Comparison of ENCODE assay signal across 28 cellular contexts in the genomic region with DNA sequence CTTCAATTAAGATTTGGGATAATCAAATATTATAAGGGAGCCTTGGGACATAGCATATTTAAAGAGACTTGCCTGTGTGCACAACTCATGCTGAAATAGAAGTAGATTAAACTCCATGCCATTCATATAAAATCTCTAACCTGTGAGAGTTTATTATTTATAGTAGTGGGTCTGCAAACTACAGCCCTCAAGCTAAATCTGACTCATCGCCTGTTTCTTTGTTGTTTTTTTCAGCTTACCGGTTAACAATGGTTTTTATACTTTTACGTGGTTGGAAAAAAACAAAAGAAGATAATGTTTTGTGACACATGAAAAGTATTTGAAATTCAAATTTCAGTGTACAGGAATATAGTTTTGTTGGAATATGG.
"Had no signal": no experiment of that assay in that cellular context is flagged by ENCODE, and none has a peak within 500 bp of the region (broad histone marks: within the 10 kb centered on the region; RNA-seq: fewer than 3 reads in every experiment).

No MANE protein-coding gene starts in this region.

- H3K4me3 ChIP-seq: gastroesophageal sphincter, pancreas, prostate gland, skin epidermis, thyroid gland had no signal

- H3K4me1 ChIP-seq: gastroesophageal sphincter, pancreas, prostate gland, thyroid gland had no signal

- FAIRE-seq: astrocyte, kidney, pancreas had no signal

- DNase-seq: activated CD4-positive, alpha-beta memory T cell treated with anti-CD3 and anti-CD28 coated beads, Interleukin-2, amount 10 ng/mL, durations not matched to agents 7 days and 5 days; activated CD4-positive, CD25-positive, alpha-beta regulatory T cell treated with anti-CD3 and anti-CD28 coated beads, Interleukin-2, amount 50 U/mL, for 72 hours; activated CD8-positive, alpha-beta memory T cell treated with anti-CD3 and anti-CD28 coated beads, Interleukin-2, amount 50 U/mL, for 48 hours; activated gamma-delta T cell; activated naive CD4-positive, alpha-beta T cell treated with anti-CD3 and anti-CD28 coated beads, Interleukin-2, amount 50 U/mL, for 16 hours; activated T-cell treated with anti-CD3 and anti-CD28 coated beads, Interleukin-2, amount 50 U/mL, for 24 hours; amniotic stem cell; dermis blood vessel endothelial cell; effector CD4-positive, alpha-beta T cell; head of caudate nucleus; hippocampal formation; immature natural killer cell; kidney; left colon; mammary epithelial cell; naive B cell; nephron progenitor cell; pancreas; retina; stimulated activated CD4-positive, alpha-beta T cell treated with anti-CD3 and anti-CD28 coated beads, Interleukin-4, amount 100 ng/mL, for 24 hours; stimulated activated naive CD8-positive, alpha-beta T cell treated with anti-CD3 and anti-CD28 coated beads, Interleukin-15, amount 100 ng/mL, for 72 hours; substantia nigra; thyroid gland; WERI-Rb-1 had no signal

- H3K27ac ChIP-seq: gastroesophageal sphincter, pancreas, prostate gland, thyroid gland, WERI-Rb-1 had no signal

- H3K27me3 ChIP-seq: gastroesophageal sphincter, pancreas, thyroid gland had no signal

- H3K9me3 ChIP-seq: gastroesophageal sphincter, pancreas, prostate gland, thyroid gland had no signal

- H3K36me3 ChIP-seq: gastroesophageal sphincter, pancreas, prostate gland, thyroid gland, WERI-Rb-1 had no signal
